In genomic region chrX:149937881-149938426, GRCh38 we compare ENCODE assay signal across 8 cellular contexts. TPM values are rescaled to one million over a fixed set of nuclear protein-coding genes. Genes with fewer than 3 reads are reported as not detected.
DNase-seq lines count a peak whose midpoint lies in the region; ATAC-seq and TF ChIP-seq lines count a peak whose summit lies in the region.

No MANE protein-coding gene starts in this region.

- peak overlapping the region; percentile 82 for H3K4me3 ChIP-seq in IMR-90 (ENCODE audit: insufficient read depth, low read depth, low read length)
- H3K4me3 ChIP-seq in right cardiac atrium (ENCODE audit: low read length), result peak overlapping the region; percentile 57
- peak overlapping the region; percentile 52 to 80 (median 65) for H3K4me3 ChIP-seq in skin epidermis

- in situ Hi-C loops in GM18951 (cut with MboI; ENCODE audit: low sequenced_read_pairs, unreplicated experiment) (no loop called here), IMR-90 (cut with MboI; ENCODE audit: low sequenced_read_pairs) (no loop called here)

- peak overlapping the region; percentile 91 for H3K4me2 ChIP-seq in IMR-90 (ENCODE audit: low read depth, low read length)

- peak overlapping the region; percentile 82 for H3K4ac ChIP-seq in IMR-90 (ENCODE audit: low read depth, low read length)

- dilution Hi-C loops in IMR-90 (cut with HindIII; ENCODE audit: low sequenced_read_pairs, unreplicated experiment), result no loop called here

- H3K9ac ChIP-seq in IMR-90 (ENCODE audit: low read depth, low read length), result peak overlapping the region; percentile 73

- CTCF ChIA-PET in IMR-90 (lab: Yijun Ruan, JAX), result interaction anchor here (1.1 kb wide), 1 partner anchor 34 kb away, joined by 3 read pairs; no protein-coding TSS in a partner anchor

- H3K23ac ChIP-seq in IMR-90 (ENCODE audit: low read depth, low read length), result 0 out of 2 replicates have a peak overlapping the region, but pooled peaks have one; percentile 24

- ATAC-seq in IMR-90 (ENCODE audit: low read depth) (no peak), right cardiac atrium (no peak), GM21786 (IDR thresholded peaks at IDR 0.05; ENCODE audit: unreplicated experiment) (no peak)

- H2BK5ac ChIP-seq in IMR-90 (ENCODE audit: low read depth, low read length, poor library complexity, severe bottlenecking), result peak overlapping the region; percentile 67

- H3K27ac ChIP-seq in IMR-90 (ENCODE audit: insufficient read depth, low read length) (peak overlapping the region; percentile 78), right cardiac atrium (ENCODE audit: low read length) (peak overlapping the region; percentile 84), skin epidermis (peak overlapping the region in 20 of 21 experiments; percentile 70 to 96 (median 84))

- peaks cover 2% of the 10 kb centered on the region for H3K4me1 Mint-ChIP-seq in activated naive CD8-positive, alpha-beta T cell (ENCODE audit: low read depth)

- POLR2A ChIA-PET in IMR-90 (lab: Charles Lee; ENCODE audit: unreplicated experiment), result no interaction called here

- H3K18ac ChIP-seq in IMR-90 (ENCODE audit: low read depth, low read length), result no peak overlapping the region

- intact Hi-C loops in IMR-90 (cut with micrococcal nuclease) (loop anchor here (10.0 kb wide), 1 partner anchor 1047 kb away; the partner anchor contains the start of gene HMGB3), right cardiac atrium (cut with DNase I) (no loop called here)

- no peak for TF ChIP-seq RAD21 in IMR-90 (IDR thresholded peaks at IDR 0.05; ENCODE audit: low read length)

- TSS peak; percentile 69 for BruUV-seq in IMR-90 (replicated peaks; lab: Mats Ljungman, UMichigan)

- TF ChIP-seq POLR2A in GM18951 (IDR thresholded peaks at IDR 0.05; ENCODE audit: extremely low read depth, insufficient read depth, insufficient read length), result peak; percentile 70
- peak; percentile 89 for TF ChIP-seq POLR2A in IMR-90 (IDR thresholded peaks at IDR 0.05; ENCODE audit: low read depth, low read length)

- H3K4me3 Mint-ChIP-seq in activated naive CD8-positive, alpha-beta T cell, result peak overlapping the region; percentile 92

- no peaks in the 10 kb centered on the region for H3K36me3 Mint-ChIP-seq in activated naive CD8-positive, alpha-beta T cell

- no peaks in the 10 kb centered on the region for H3K4me1 ChIP-seq in IMR-90 (ENCODE audit: control insufficient read depth, insufficient read depth, low read length)
- H3K4me1 ChIP-seq in right cardiac atrium (ENCODE audit: control insufficient read depth, insufficient read depth, low read length), result no peaks in the 10 kb centered on the region

- H3K27me3 ChIP-seq in IMR-90 (ENCODE audit: control insufficient read depth, insufficient read depth, low read length) (no peaks in the 10 kb centered on the region), right cardiac atrium (ENCODE audit: control insufficient read depth, insufficient read depth) (no peaks in the 10 kb centered on the region)

- H3K9me3 Mint-ChIP-seq in activated naive CD8-positive, alpha-beta T cell (ENCODE audit: low read depth), result no peaks in the 10 kb centered on the region

- H3K79me1 ChIP-seq in IMR-90 (ENCODE audit: low read depth in 1 of 2, low read length in 2 of 2), result no peaks in the 10 kb centered on the region; a peak in 1 of 4 replicates

- H3K56ac ChIP-seq in IMR-90 (ENCODE audit: extremely low read depth, insufficient read depth, low read length), result 0 out of 2 replicates have a peak overlapping the region, but pooled peaks have one; percentile 18

- peak overlapping the region; percentile 90 for H2AFZ ChIP-seq in IMR-90 (replicated peaks; ENCODE audit: low read length, poor library complexity)

- H3K9me1 ChIP-seq in IMR-90 (ENCODE audit: insufficient read depth, low read length), result no peaks in the 10 kb centered on the region

- peak; percentile 0 for DNase-seq in IMR-90
- peak; percentile 49 to 71 (median 70) for DNase-seq in right cardiac atrium
- DNase-seq in GF-D8 (lab: John Stamatoyannopoulos, UW), result no peak
- DNase-seq in DMS153 (lab: John Stamatoyannopoulos, UW), result no peak

- H2BK120ac ChIP-seq in IMR-90 (ENCODE audit: low read depth, low read length), result no peak overlapping the region

- peak overlapping the region; percentile 94 for H2AK9ac ChIP-seq in IMR-90 (replicated peaks; ENCODE audit: low read depth, low read length, poor library complexity)

- H3K9me3 ChIP-seq in IMR-90 (ENCODE audit: control insufficient read depth, insufficient read depth, low read length), result no peaks in the 10 kb centered on the region
- H3K9me3 ChIP-seq in right cardiac atrium (ENCODE audit: control insufficient read depth, low read length), result no peaks in the 10 kb centered on the region

- no peak overlapping the region for H2BK20ac ChIP-seq in IMR-90 (ENCODE audit: low read depth, low read length)

- 54% methylated on average over 30 of the region's 46 CpGs; no CpG with 5 or more reads in 1 of the 2 experiments for WGBS in IMR-90 (ENCODE audit: extremely low coverage in 2 of 2, insufficient read length in 1 of 2), 2 experiments
- WGBS in right cardiac atrium, result 0% methylated on average over 44 of the region's 46 CpGs

- peaks cover 7% of the 10 kb centered on the region; the same call in 1 of the 2 replicates for H3K36me3 ChIP-seq in IMR-90 (ENCODE audit: control insufficient read depth, insufficient read depth, low read length)

- peak overlapping the region; percentile 94 for H3K27ac Mint-ChIP-seq in activated naive CD8-positive, alpha-beta T cell

- H3K27me3 Mint-ChIP-seq in activated naive CD8-positive, alpha-beta T cell, result no peaks in the 10 kb centered on the region

- H2AK5ac ChIP-seq in IMR-90 (ENCODE audit: low read depth, low read length), result peak overlapping the region; percentile 68

- no peak overlapping the region for H4K5ac ChIP-seq in IMR-90 (ENCODE audit: low read depth, low read length)

- peak overlapping the region in 1 of 2 experiments; percentile 67; a peak in 1 of 4 replicates for H4K8ac ChIP-seq in IMR-90 (ENCODE audit: low read depth in 2 of 2, low read length in 2 of 2)

- H4K91ac ChIP-seq in IMR-90 (ENCODE audit: insufficient read depth, low read depth, low read length), result no peak overlapping the region

- no peaks in the 10 kb centered on the region for H4K20me1 ChIP-seq in IMR-90 (ENCODE audit: insufficient read depth, low read length)

- no peak overlapping the region for H2BK15ac ChIP-seq in IMR-90 (ENCODE audit: low read depth, low read length)

- TF ChIP-seq CTCF in IMR-90 (conservative IDR thresholded peaks at IDR 0.05; ENCODE audit: low read depth, low read length), result no peak

- 0 out of 2 replicates have a peak overlapping the region, but pooled peaks have one; percentile 67 for H3K14ac ChIP-seq in IMR-90 (replicated peaks; ENCODE audit: low read depth, low read length)

TF ChIP-seq in IMR-90, 13 proteins besides CTCF, POLR2A, EP300 and RAD21:
- TF ChIP-seq USF2 (IDR thresholded peaks at IDR 0.05; ENCODE audit: low read depth, low read length) (no peak), CHD1 (IDR thresholded peaks at IDR 0.05; ENCODE audit: low read depth, low read length) (0 out of 2 replicates have a peak, but pooled peaks have one; percentile 51)

RNA-seq across cellular contexts. Expression of gene EOLA2, which starts 0.3 kb away (rescaled TPM):
- total RNA-seq in IMR-90 (2012; rRNA removed) (22.5 and 23.7 TPM in 2 replicates), right cardiac atrium (10 to 100 TPM; 26.4 to 31.2 (median 27.9) TPM)
- polyA plus RNA-seq in IMR-90 (2012; rRNA removed) (46.5 and 51.4 TPM in 2 replicates), right cardiac atrium (24.8 TPM)
- 24.4 and 37.3 TPM in 2 replicates for polyA plus RNA-seq in IMR-90 (2012; cell fraction: cytosol; rRNA removed)
- 40.1 and 107 TPM in 2 replicates for polyA plus RNA-seq in IMR-90 (2012; cell fraction: nucleus; rRNA removed; ENCODE audit: low replicate concordance)

RNA-seq across cellular contexts. Expression of gene HSFX4, which starts 8.6 kb away (rescaled TPM):
- not detected in 2 replicates for total RNA-seq in IMR-90 (2012; rRNA removed)
- not detected in 2 replicates for polyA plus RNA-seq in IMR-90 (2012; rRNA removed)
- not detected in 2 replicates for polyA plus RNA-seq in IMR-90 (2012; cell fraction: cytosol; rRNA removed)
- polyA plus RNA-seq in IMR-90 (2012; cell fraction: nucleus; rRNA removed; ENCODE audit: low replicate concordance), result not detected in 2 replicates
- not detected for total RNA-seq in right cardiac atrium
- not detected for polyA plus RNA-seq in right cardiac atrium

RNA-seq across cellular contexts. Expression of gene MAGEA8, which starts 57.0 kb away (rescaled TPM):
- not detected in 2 replicates for total RNA-seq in IMR-90 (2012; rRNA removed)
- not detected in 2 replicates for polyA plus RNA-seq in IMR-90 (2012; rRNA removed)
- polyA plus RNA-seq in IMR-90 (2012; cell fraction: cytosol; rRNA removed), result not detected in 2 replicates
- not detected in 2 replicates for polyA plus RNA-seq in IMR-90 (2012; cell fraction: nucleus; rRNA removed; ENCODE audit: low replicate concordance)
- not detected for total RNA-seq in right cardiac atrium
- not detected for polyA plus RNA-seq in right cardiac atrium

Comparison
In these comparisons a context has a peak if more than half of its experiments do, and no peak if none do; other contexts are left out.
1. DNase-seq: peak in IMR-90 (single experiment) and right cardiac atrium (3 of 3); none in GF-D8 (single experiment) and DMS153 (single experiment).
2. Peak in every context shown above with its lines, with median percentiles within 50 percentile points of each other: H3K27ac ChIP-seq and H3K4me3 ChIP-seq.